Comparison of ENCODE assay signal across 11 cellular contexts in the genomic region with DNA sequence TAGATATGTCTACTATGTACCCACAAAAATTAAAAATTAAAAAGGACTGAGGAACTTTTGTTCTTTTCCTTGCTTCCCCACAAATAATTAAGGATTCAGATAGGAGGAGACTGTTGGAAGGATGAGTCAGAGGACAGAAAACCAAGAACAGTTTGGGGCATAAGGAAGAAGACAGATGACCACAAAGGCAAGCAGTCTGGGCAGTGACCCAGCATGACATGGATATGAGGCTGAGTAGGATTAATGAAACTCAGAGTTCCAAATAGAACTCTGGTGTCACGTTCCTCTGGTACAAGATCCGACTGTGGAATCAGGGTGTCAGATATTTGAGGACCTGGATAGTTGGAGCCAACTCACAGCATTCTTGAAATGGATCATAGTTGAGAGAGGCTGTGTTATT.
DNase-seq lines count a peak whose midpoint lies in the region; ATAC-seq and TF ChIP-seq lines count a peak whose summit lies in the region.
"Had no signal": no experiment of that assay in that cellular context is flagged by ENCODE, and none has a peak within 500 bp of the region (broad histone marks: within the 10 kb centered on the region; RNA-seq: fewer than 3 reads in every experiment).

No MANE protein-coding gene starts in this region.

- H3K36me3 Mint-ChIP-seq in chondrocyte (ENCODE audit: low read depth): peaks cover 18% of the 10 kb centered on the region
- no peaks in the 10 kb centered on the region for H3K36me3 Mint-ChIP-seq in activated CD4-positive, alpha-beta memory T cell treated with anti-CD3 and anti-CD28 coated beads, Interleukin-2, amount 10 ng/mL, durations not matched to agents 7 days and 5 days (ENCODE audit: low read depth)

- H3K27ac ChIP-seq in left lung (peak overlapping the region in 1 of 2 donors; percentile 11), coronary artery (no peak overlapping the region), spleen (no peak overlapping the region), right lobe of liver (no peak overlapping the region)

- ATAC-seq in Right ventricle myocardium superior (ENCODE audit: poor library complexity) (peak; percentile 88), left lung (peak; percentile 80), right lobe of liver (no peak)
- ATAC-seq: activated naive CD8-positive, alpha-beta T cell treated with anti-CD3 and anti-CD28 coated beads, Interleukin-2, amount 50 U/mL, for 24 hours had no signal

- H3K9me3 ChIP-seq in left lung (peaks cover 0 to 1% of the 10 kb centered on the region in 2 donors), spleen (peaks cover 0 to 26% (median 13%) of the 10 kb centered on the region in 8 donors), right lobe of liver (no peaks in the 10 kb centered on the region)

- H3K9me3 Mint-ChIP-seq in chondrocyte (ENCODE audit: low read depth): peaks cover 37% of the 10 kb centered on the region
- H3K9me3 Mint-ChIP-seq in activated CD4-positive, alpha-beta memory T cell treated with anti-CD3 and anti-CD28 coated beads, Interleukin-2, amount 10 ng/mL, durations not matched to agents 7 days and 5 days: no peaks in the 10 kb centered on the region

- TF ChIP-seq POLR2A in spleen (IDR thresholded peaks at IDR 0.05) (no peak), right lobe of liver (IDR thresholded peaks at IDR 0.05) (no peak)

- H3K36me3 ChIP-seq in left lung (no peaks in the 10 kb centered on the region), spleen (no peaks in the 10 kb centered on the region), right lobe of liver (no peaks in the 10 kb centered on the region)

- DNase-seq in Right ventricle myocardium superior (no peak), cardiac septum (ENCODE audit: low spot score) (no peak), chondrocyte (ENCODE audit: low spot score) (no peak), left lung (peak in 1 of 2 donors; percentile 58), coronary artery (ENCODE audit: low spot score) (no peak), spleen (no peak), right lobe of liver (no peak)
- DNase-seq in activated CD4-positive, alpha-beta memory T cell treated with anti-CD3 and anti-CD28 coated beads, Interleukin-2, amount 10 ng/mL, durations not matched to agents 7 days and 5 days: no peak
- DNase-seq: activated naive CD8-positive, alpha-beta T cell treated with anti-CD3 and anti-CD28 coated beads, Interleukin-2, amount 50 U/mL, for 24 hours; H9 had no signal

- no peaks in the 10 kb centered on the region for H3K27me3 Mint-ChIP-seq in chondrocyte (ENCODE audit: low read depth)
- peaks cover 14% of the 10 kb centered on the region for H3K27me3 Mint-ChIP-seq in activated CD4-positive, alpha-beta memory T cell treated with anti-CD3 and anti-CD28 coated beads, Interleukin-2, amount 10 ng/mL, durations not matched to agents 7 days and 5 days

- intact Hi-C loops in Right ventricle myocardium superior (cut with DNase I) (no loop called here), cardiac septum (cut with DNase I) (no loop called here), left lung (cut with DNase I) (no loop called here), spleen (cut with DNase I; ENCODE audit: low total_unique reads) (loop anchor here (1.0 kb wide), 1 partner anchor 19 kb away; no protein-coding TSS in a partner anchor), right lobe of liver (cut with DNase I) (no loop called here)

- no peak overlapping the region for H3K4me3 ChIP-seq in left lung
- no peak overlapping the region for H3K4me3 ChIP-seq in coronary artery
- H3K4me3 ChIP-seq in spleen: no peak overlapping the region
- H3K4me3 ChIP-seq in right lobe of liver: no peak overlapping the region

- H3K4me3 Mint-ChIP-seq in chondrocyte (ENCODE audit: unreplicated experiment): no peak overlapping the region
- no peak overlapping the region for H3K4me3 Mint-ChIP-seq in activated CD4-positive, alpha-beta memory T cell treated with anti-CD3 and anti-CD28 coated beads, Interleukin-2, amount 10 ng/mL, durations not matched to agents 7 days and 5 days
- H3K4me3 Mint-ChIP-seq: activated naive CD8-positive, alpha-beta T cell treated with anti-CD3 and anti-CD28 coated beads, Interleukin-2, amount 50 U/mL, for 24 hours; H9; mesothelial cell of epicardium had no signal

- CTCF ChIA-PET in activated CD4-positive, alpha-beta memory T cell treated with anti-CD3 and anti-CD28 coated beads, Interleukin-2, amount 10 ng/mL, durations not matched to agents 7 days and 5 days (lab: Charles Lee): no interaction called here

- peak overlapping the region; percentile 49 for H3K27ac Mint-ChIP-seq in chondrocyte (ENCODE audit: unreplicated experiment)
- H3K27ac Mint-ChIP-seq in activated CD4-positive, alpha-beta memory T cell treated with anti-CD3 and anti-CD28 coated beads, Interleukin-2, amount 10 ng/mL, durations not matched to agents 7 days and 5 days: no peak overlapping the region
- H3K27ac Mint-ChIP-seq: activated naive CD8-positive, alpha-beta T cell treated with anti-CD3 and anti-CD28 coated beads, Interleukin-2, amount 50 U/mL, for 24 hours; H9; mesothelial cell of epicardium had no signal

- no peaks in the 10 kb centered on the region for H3K4me1 ChIP-seq in left lung
- no peaks in the 10 kb centered on the region for H3K4me1 ChIP-seq in spleen
- peaks cover 0 to 7% (median 0%) of the 10 kb centered on the region in 4 donors for H3K4me1 ChIP-seq in right lobe of liver

- H3K27me3 ChIP-seq in left lung (no peaks in the 10 kb centered on the region), spleen (replicated peaks in 1 of 7) (no peaks in the 10 kb centered on the region), right lobe of liver (no peaks in the 10 kb centered on the region)

- WGBS in spleen, 5 donors: 67 to 87% (median 74%) methylated on average over 2 of the region's 2 CpGs
- 65% methylated on average over 2 of the region's 2 CpGs for WGBS in right lobe of liver (ENCODE audit: insufficient coverage, low coverage, low lambda C conversion rate, missing lambda C conversion rate)

- POLR2A ChIA-PET in activated CD4-positive, alpha-beta memory T cell treated with anti-CD3 and anti-CD28 coated beads, Interleukin-2, amount 10 ng/mL, durations not matched to agents 7 days and 5 days (lab: Charles Lee): no interaction called here

- H3K4me1 Mint-ChIP-seq in chondrocyte (ENCODE audit: low read depth): peaks cover 45% of the 10 kb centered on the region
- H3K4me1 Mint-ChIP-seq in activated CD4-positive, alpha-beta memory T cell treated with anti-CD3 and anti-CD28 coated beads, Interleukin-2, amount 10 ng/mL, durations not matched to agents 7 days and 5 days: no peaks in the 10 kb centered on the region
- H3K4me1 Mint-ChIP-seq: activated naive CD8-positive, alpha-beta T cell treated with anti-CD3 and anti-CD28 coated beads, Interleukin-2, amount 50 U/mL, for 24 hours; H9; mesothelial cell of epicardium had no signal

- TF ChIP-seq CTCF in chondrocyte (IDR thresholded peaks at IDR 0.05) (no peak), left lung (IDR thresholded peaks at IDR 0.05) (no peak), coronary artery (IDR thresholded peaks at IDR 0.05) (no peak), spleen (IDR thresholded peaks at IDR 0.05 in 8 of 11, conservative IDR thresholded peaks at IDR 0.05 in 3 of 11) (no peak), right lobe of liver (IDR thresholded peaks at IDR 0.05) (no peak)

Comparison
In these comparisons a context has a peak if more than half of its experiments do, and no peak if none do; other contexts are left out.
1. ATAC-seq: peak in Right ventricle myocardium superior (single experiment) and left lung (single experiment); none in right lobe of liver (0 of 4).